ENCODE assay signal across 20 cellular contexts in the genomic region with DNA sequence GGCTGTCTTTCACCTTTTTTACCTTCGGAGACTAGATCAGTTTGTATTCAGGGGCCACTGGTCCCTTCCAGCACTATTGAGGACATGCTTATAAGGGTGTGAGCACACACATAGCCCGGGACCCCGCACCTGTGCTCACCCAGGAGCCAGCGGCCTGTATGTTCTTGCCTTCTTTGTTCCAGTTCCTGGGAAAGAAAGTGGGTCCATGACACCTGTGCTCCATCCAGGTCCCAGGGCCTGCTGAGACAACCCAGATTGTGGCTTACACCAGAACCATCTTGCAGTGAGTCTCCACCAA.
DNase-seq lines count a peak whose midpoint lies in the region; ATAC-seq and TF ChIP-seq lines count a peak whose summit lies in the region.
"Had no signal": no experiment of that assay in that cellular context is flagged by ENCODE, and none has a peak within 500 bp of the region (broad histone marks: within the 10 kb centered on the region; RNA-seq: fewer than 3 reads in every experiment).

No MANE protein-coding gene starts in this region.

- H3K4me3 Mint-ChIP-seq in chondrocyte (ENCODE audit: unreplicated experiment): no peak overlapping the region
- H3K4me3 Mint-ChIP-seq: activated CD8-positive, alpha-beta T cell treated with anti-CD3 and anti-CD28 coated beads, Interleukin-2, amount 10 ng/mL, durations not matched to agents 7 days and 5 days; central memory CD8-positive, alpha-beta T cell; mesothelial cell of epicardium; nephron progenitor cell had no signal

- peak overlapping the region; percentile 43 for H3K27ac Mint-ChIP-seq in chondrocyte (ENCODE audit: unreplicated experiment)
- H3K27ac Mint-ChIP-seq: activated CD8-positive, alpha-beta T cell treated with anti-CD3 and anti-CD28 coated beads, Interleukin-2, amount 10 ng/mL, durations not matched to agents 7 days and 5 days; mesothelial cell of epicardium had no signal

- H3K36me3 ChIP-seq in Panc1 (ENCODE audit: control insufficient read depth, insufficient read depth, low read length): no peaks in the 10 kb centered on the region
- H3K36me3 ChIP-seq in mesenchymal stem cell (ENCODE audit: control insufficient read depth in 1 of 2, insufficient read depth in 2 of 2, low read depth in 1 of 2, low read length in 2 of 2): no peaks in the 10 kb centered on the region
- no peaks in the 10 kb centered on the region for H3K36me3 ChIP-seq in spleen
- H3K36me3 ChIP-seq in prostate gland: no peaks in the 10 kb centered on the region

- TF ChIP-seq CTCF in Panc1 (IDR thresholded peaks at IDR 0.05) (no peak), chondrocyte (IDR thresholded peaks at IDR 0.05) (no peak), spleen (IDR thresholded peaks at IDR 0.05 in 8 of 11, conservative IDR thresholded peaks at IDR 0.05 in 3 of 11) (no peak), prostate gland (IDR thresholded peaks at IDR 0.05) (no peak)

- H3K27ac ChIP-seq in Panc1 (ENCODE audit: low read length) (peak overlapping the region; percentile 81), mesenchymal stem cell (ENCODE audit: low read length, poor library complexity, severe bottlenecking) (no peak overlapping the region), spleen (peak overlapping the region in 6 of 8 donors; percentile 5 to 60 (median 38)), prostate gland (no peak overlapping the region)

- H3K4me3 ChIP-seq in Panc1 (ENCODE audit: low read depth in 2 of 2, low read length in 2 of 2) (no peak overlapping the region), mesenchymal stem cell (ENCODE audit: insufficient read depth in 1 of 2, low read depth in 1 of 2, low read length in 2 of 2) (no peak overlapping the region), spleen (no peak overlapping the region), prostate gland (no peak overlapping the region)

- H2AFZ ChIP-seq in mesenchymal stem cell (ENCODE audit: low read depth, low read length): no peak overlapping the region

- H3K79me1 ChIP-seq in mesenchymal stem cell (replicated peaks; ENCODE audit: low read length, poor library complexity, severe bottlenecking): no peaks in the 10 kb centered on the region

- CTCF ChIA-PET in Panc1 (lab: Charles Lee): no interaction called here

- H3K36me3 Mint-ChIP-seq in chondrocyte (ENCODE audit: low read depth): no peaks in the 10 kb centered on the region
- H3K36me3 Mint-ChIP-seq: mesothelial cell of epicardium had no signal

- H3K27me3 Mint-ChIP-seq in chondrocyte (ENCODE audit: low read depth): no peaks in the 10 kb centered on the region
- H3K27me3 Mint-ChIP-seq: central memory CD8-positive, alpha-beta T cell had no signal

- H3K4me1 ChIP-seq in Panc1 (ENCODE audit: control insufficient read depth, insufficient read depth, low read length): peaks cover 31% of the 10 kb centered on the region
- peaks cover 6% of the 10 kb centered on the region for H3K4me1 ChIP-seq in mesenchymal stem cell (ENCODE audit: control insufficient read depth, insufficient read depth, low read depth, low read length)
- peaks cover 11 to 68% (median 34%) of the 10 kb centered on the region in 6 donors for H3K4me1 ChIP-seq in spleen
- H3K4me1 ChIP-seq in prostate gland (replicated peaks): peaks cover 21% of the 10 kb centered on the region

- H3K14ac ChIP-seq in mesenchymal stem cell (ENCODE audit: low read length in 2 of 2): no peak overlapping the region

- H3K18ac ChIP-seq in mesenchymal stem cell (ENCODE audit: low read depth in 1 of 2, low read length in 2 of 2): peak overlapping the region; percentile 65 to 67

- WGBS in mesenchymal stem cell: 73% methylated on average over 4 of the region's 4 CpGs
- 72 to 74% (median 73%) methylated on average over 4 of the region's 4 CpGs for WGBS in spleen, 5 donors
- WGBS in prostate gland: 73% methylated on average over 4 of the region's 4 CpGs

- POLR2A ChIA-PET in Panc1 (lab: Charles Lee): interaction anchor here (0.5 kb wide), 1 partner anchor 335 kb away, joined by 9 read pairs; no protein-coding TSS in a partner anchor

- H2BK5ac ChIP-seq in mesenchymal stem cell (ENCODE audit: low read depth, low read length, poor library complexity, severe bottlenecking): no peak overlapping the region

- no peak overlapping the region for H3K23ac ChIP-seq in mesenchymal stem cell (ENCODE audit: low read length in 2 of 2)

- no peak overlapping the region for H2AK5ac ChIP-seq in mesenchymal stem cell (ENCODE audit: low read length, severe bottlenecking)

- H3K9ac ChIP-seq in mesenchymal stem cell (ENCODE audit: low read length): no peak overlapping the region

- peak overlapping the region in 1 of 2 experiments; percentile 47 for H3K4ac ChIP-seq in mesenchymal stem cell (ENCODE audit: low read depth in 1 of 2, low read length in 2 of 2)

- intact Hi-C loops in Panc1 (cut with micrococcal nuclease; ENCODE audit: unreplicated experiment) (no loop called here), spleen (cut with DNase I; ENCODE audit: low total_unique reads) (no loop called here), prostate gland (cut with DNase I) (no loop called here)

- H4K8ac ChIP-seq in mesenchymal stem cell (ENCODE audit: low read length): no peak overlapping the region

- no peak overlapping the region for H3K4me2 ChIP-seq in mesenchymal stem cell (ENCODE audit: low read length, poor library complexity, severe bottlenecking)

- H3K27me3 ChIP-seq in Panc1 (ENCODE audit: control insufficient read depth, insufficient read depth, low read length): no peaks in the 10 kb centered on the region
- no peaks in the 10 kb centered on the region for H3K27me3 ChIP-seq in mesenchymal stem cell (ENCODE audit: control insufficient read depth in 1 of 2, insufficient read depth in 1 of 2, low read length in 2 of 2)
- no peaks in the 10 kb centered on the region for H3K27me3 ChIP-seq in spleen (replicated peaks in 1 of 7)
- H3K27me3 ChIP-seq in prostate gland (replicated peaks; ENCODE audit: insufficient read depth): no peaks in the 10 kb centered on the region

- no TSS peak for BruUV-seq in Panc1 (replicated peaks; lab: Mats Ljungman, UMichigan)

- no peak for DNase-seq in Panc1 (ENCODE audit: low read depth, low spot score)
- DNase-seq in chondrocyte (ENCODE audit: low spot score): no peak
- DNase-seq in mesenchymal stem cell: no peak
- DNase-seq in spleen: no peak
- no peak for DNase-seq in SHP77 (lab: John Stamatoyannopoulos, UW)
- no peak for DNase-seq in DMS 273 treated with DMSO at 0.1 percent for 48 hours (lab: John Stamatoyannopoulos, UW)
- no peak for DNase-seq in HPDE6-E6E7 (ENCODE audit: extremely low spot score)
- DNase-seq in prostate gland (ENCODE audit: low spot score): no peak
- DNase-seq: activated CD4-positive, CD25-positive, alpha-beta regulatory T cell; activated CD8-positive, alpha-beta T cell treated with anti-CD3 and anti-CD28 coated beads, Interleukin-2, amount 10 ng/mL, durations not matched to agents 7 days and 5 days; activated naive CD4-positive, alpha-beta T cell; amniotic stem cell; foreskin melanocyte; NCI-H1048; NCI-H187; NCI-H748 treated with DMSO at 0.1 percent for 48 hours; nephron progenitor cell; SW 1271 had no signal

- H2BK120ac ChIP-seq in mesenchymal stem cell (ENCODE audit: low read depth, low read length): no peak overlapping the region

- in situ Hi-C loops in Panc1 (cut with HindIII; ENCODE audit: low pct_unique_long_range_greater_than_20kb, low sequenced_read_pairs): no loop called here

- peak overlapping the region; percentile 85 for H2BK15ac ChIP-seq in mesenchymal stem cell (ENCODE audit: low read depth, poor library complexity, severe bottlenecking)

- peaks cover 6% of the 10 kb centered on the region; the same call in 1 of the 2 replicates for H3K9me3 ChIP-seq in Panc1 (ENCODE audit: control insufficient read depth, insufficient read depth, low read depth, low read length)
- H3K9me3 ChIP-seq in mesenchymal stem cell (ENCODE audit: control insufficient read depth, low read length): no peaks in the 10 kb centered on the region
- peaks cover 0 to 6% (median 0%) of the 10 kb centered on the region in 8 donors for H3K9me3 ChIP-seq in spleen
- H3K9me3 ChIP-seq in prostate gland: no peaks in the 10 kb centered on the region

- no peak for TF ChIP-seq POLR2A in spleen (IDR thresholded peaks at IDR 0.05)
- TF ChIP-seq POLR2A in prostate gland (IDR thresholded peaks at IDR 0.05): no peak

- H3K9me3 Mint-ChIP-seq in chondrocyte (ENCODE audit: low read depth): no peaks in the 10 kb centered on the region
- H3K9me3 Mint-ChIP-seq: central memory CD8-positive, alpha-beta T cell had no signal

- peak overlapping the region; percentile 23 to 79 for H2BK12ac ChIP-seq in mesenchymal stem cell (ENCODE audit: low read length in 2 of 2)

- no peak for ATAC-seq in Panc1
- ATAC-seq: activated CD8-positive, alpha-beta T cell treated with anti-CD3 and anti-CD28 coated beads, Interleukin-2, amount 10 ng/mL, durations not matched to agents 7 days and 5 days had no signal

- peaks cover 66% of the 10 kb centered on the region for H3K4me1 Mint-ChIP-seq in chondrocyte (ENCODE audit: low read depth)

- H4K91ac ChIP-seq in mesenchymal stem cell (ENCODE audit: low read length): no peak overlapping the region

Comparison
In these comparisons a context has a peak if more than half of its experiments do, and no peak if none do; other contexts are left out.
1. H3K27ac ChIP-seq: peak in Panc1 (single experiment) and spleen (6 of 8); none in mesenchymal stem cell (single experiment) and prostate gland (0 of 2).